In the genomic region with DNA sequence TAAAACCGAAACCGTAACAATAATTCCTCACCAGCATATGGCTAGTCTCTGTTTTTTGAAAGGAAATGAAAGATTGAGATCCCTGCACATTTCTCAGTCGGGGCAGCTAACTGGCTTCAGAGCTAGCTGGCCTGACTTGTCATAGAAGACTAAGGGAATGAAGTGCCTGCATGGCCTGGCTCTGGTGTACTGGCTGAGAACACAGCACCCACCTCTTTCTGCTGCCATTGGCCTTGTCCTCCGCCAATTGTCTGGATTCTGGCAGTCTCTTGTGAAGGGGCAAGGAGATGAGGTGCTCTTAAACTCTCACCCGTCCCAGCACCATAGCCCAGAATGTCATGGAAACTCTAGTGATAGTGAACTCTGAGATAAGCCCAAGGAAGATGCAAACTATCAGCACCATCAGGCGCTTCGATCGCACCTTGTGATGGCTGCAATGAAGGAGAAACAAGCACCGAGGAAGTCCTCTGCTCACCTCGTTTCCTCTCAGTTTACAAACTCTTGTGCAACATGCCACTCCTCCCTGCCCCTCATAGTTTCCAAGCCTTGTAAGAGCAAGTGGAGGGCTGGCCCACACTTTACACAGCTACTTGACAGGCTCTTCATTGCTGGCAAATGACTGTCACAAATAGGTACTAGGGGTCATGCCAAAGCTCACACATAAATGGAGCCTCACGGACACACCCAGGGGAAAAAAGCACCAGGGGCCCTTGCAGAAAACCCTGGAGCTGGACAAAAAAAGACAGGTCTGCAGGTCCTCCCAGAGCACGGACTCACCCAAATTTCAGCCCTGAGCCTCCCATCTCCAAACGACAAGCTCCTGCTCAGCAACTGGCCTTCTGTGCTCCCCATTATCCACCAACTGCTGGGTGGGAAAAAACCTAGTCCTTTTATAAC, we compare ENCODE assay signal across 8 cellular contexts. TPM values are rescaled to one million over a fixed set of nuclear protein-coding genes. Genes with fewer than 3 reads are reported as not detected.
DNase-seq lines count a peak whose midpoint lies in the region; ATAC-seq, FAIRE-seq and TF ChIP-seq lines count a peak whose summit lies in the region.

No MANE protein-coding gene starts in this region.

- H3K4me3 Mint-ChIP-seq in stimulated activated effector memory CD8-positive, alpha-beta T cell treated with anti-CD3 and anti-CD28 coated beads, Interleukin-12 subunit alpha, Interleukin-12 subunit beta, amount 100 ng/mL, for 72 hours: peak overlapping the region; percentile 94

- H3K4me1 ChIP-seq in kidney (ENCODE audit: control insufficient read depth in 1 of 2, insufficient read depth in 1 of 2, low read depth in 1 of 2, low read length in 2 of 2): peaks cover 7 to 8% of the 10 kb centered on the region in 2 donors

- peak overlapping the region in 1 of 2 donors; percentile 60 for H3K9ac ChIP-seq in kidney (ENCODE audit: low read length in 2 of 2)

- H3K36me3 ChIP-seq in kidney (ENCODE audit: control insufficient read depth in 1 of 2, insufficient read depth in 2 of 2, low read length in 2 of 2): peaks cover 1 to 7% of the 10 kb centered on the region in 2 donors

- peak; percentile 59 for ATAC-seq in stimulated activated effector memory CD8-positive, alpha-beta T cell treated with anti-CD3 and anti-CD28 coated beads, Interleukin-12 subunit alpha, Interleukin-12 subunit beta, amount 100 ng/mL, for 72 hours
- ATAC-seq in GM18909 (IDR thresholded peaks at IDR 0.05; ENCODE audit: poor library complexity, unreplicated experiment): no peak

- H3K4me1 Mint-ChIP-seq in stimulated activated effector memory CD8-positive, alpha-beta T cell treated with anti-CD3 and anti-CD28 coated beads, Interleukin-12 subunit alpha, Interleukin-12 subunit beta, amount 100 ng/mL, for 72 hours: peaks cover 52% of the 10 kb centered on the region

- H3K9me3 Mint-ChIP-seq in stimulated activated effector memory CD8-positive, alpha-beta T cell treated with anti-CD3 and anti-CD28 coated beads, Interleukin-12 subunit alpha, Interleukin-12 subunit beta, amount 100 ng/mL, for 72 hours: no peaks in the 10 kb centered on the region

- intact Hi-C loops in kidney (cut with DNase I): no loop called here

- no peak overlapping the region for H3K27ac ChIP-seq in kidney (ENCODE audit: low read depth in 2 of 2, low read length in 2 of 2)

- DNase-seq in CD1c-positive myeloid dendritic cell (ENCODE audit: extremely low spot score) (peak; percentile 29), NCI-H2029 (lab: John Stamatoyannopoulos, UW) (peak; percentile 99), kidney (no peak), cerebellum (ENCODE audit: low spot score) (no peak), NCI-H1436 (lab: John Stamatoyannopoulos, UW) (no peak)
- DNase-seq in activated naive CD4-positive, alpha-beta T cell treated with anti-CD3 and anti-CD28 coated beads, Interleukin-2, amount 50 U/mL, for 16 hours: peak; percentile 52
- peak in 1 of 2 donors; percentile 57 for DNase-seq in stimulated activated effector memory CD8-positive, alpha-beta T cell treated with anti-CD3 and anti-CD28 coated beads, Interleukin-12 subunit alpha, Interleukin-12 subunit beta, amount 100 ng/mL, for 72 hours (ENCODE audit: low spot score in 2 of 2)

- peaks cover 53% of the 10 kb centered on the region for H3K36me3 Mint-ChIP-seq in stimulated activated effector memory CD8-positive, alpha-beta T cell treated with anti-CD3 and anti-CD28 coated beads, Interleukin-12 subunit alpha, Interleukin-12 subunit beta, amount 100 ng/mL, for 72 hours

- FAIRE-seq in kidney (lab: Jason Lieb, UNC): no peak

- H3K27ac Mint-ChIP-seq in stimulated activated effector memory CD8-positive, alpha-beta T cell treated with anti-CD3 and anti-CD28 coated beads, Interleukin-12 subunit alpha, Interleukin-12 subunit beta, amount 100 ng/mL, for 72 hours: peak overlapping the region; percentile 75

- H3K9me3 ChIP-seq in kidney (ENCODE audit: control insufficient read depth in 1 of 2, low read length in 2 of 2): no peaks in the 10 kb centered on the region

- no peak for TF ChIP-seq CTCF in kidney (IDR thresholded peaks at IDR 0.05; ENCODE audit: borderline replicate concordance, extremely low read depth, insufficient read depth)

- H3K4me3 ChIP-seq in kidney (ENCODE audit: low read length in 2 of 2): peak overlapping the region; percentile 71 to 78

RNA-seq across cellular contexts. Expression of gene INPP5B, which starts 16.4 kb away (rescaled TPM):
- 32.9 TPM for total RNA-seq in kidney
- polyA plus RNA-seq in kidney (ENCODE audit: insufficient read depth, low read depth, low replicate concordance): 8.4 TPM
- total RNA-seq in cerebellum: 17.7 TPM

RNA-seq across cellular contexts. Expression of gene SF3A3, which starts 59.3 kb away (rescaled TPM):
- total RNA-seq in kidney: 50.7 TPM
- 28.7 TPM for polyA plus RNA-seq in kidney (ENCODE audit: insufficient read depth, low read depth, low replicate concordance)
- 51.5 TPM for total RNA-seq in cerebellum

Comparison
In these comparisons a context has a peak if more than half of its experiments do, and no peak if none do; other contexts are left out.
1. DNase-seq: peak in CD1c-positive myeloid dendritic cell (single experiment), NCI-H2029 (single experiment) and activated naive CD4-positive, alpha-beta T cell treated with anti-CD3 and anti-CD28 coated beads, Interleukin-2, amount 50 U/mL, for 16 hours (single experiment); none in kidney (single experiment), cerebellum (single experiment) and NCI-H1436 (single experiment).